ENCODE assay signal across 1 cellular context in genomic region chr11:65634440-65634839, GRCh38.
TF ChIP-seq lines count a peak whose summit lies in the region.

No MANE protein-coding gene starts in this region.

TF ChIP-seq in K562, 482 proteins besides CTCF, POLR2A, EP300 and RAD21:
- TF ChIP-seq BCOR (IDR thresholded peaks at IDR 0.05): 0 out of 2 replicates have a peak, but pooled peaks have one; percentile 10
- TF ChIP-seq MLLT1 (IDR thresholded peaks at IDR 0.05): no peak
